21 cellular contexts compared by ENCODE assay signal in genomic region chr6:116190550-116190949, GRCh38.
DNase-seq lines count a peak whose midpoint lies in the region; ATAC-seq and TF ChIP-seq lines count a peak whose summit lies in the region.
"Had no signal": no experiment of that assay in that cellular context is flagged by ENCODE, and none has a peak within 500 bp of the region (broad histone marks: within the 10 kb centered on the region; RNA-seq: fewer than 3 reads in every experiment).

No MANE protein-coding gene starts in this region.

- no peak overlapping the region for H3K4me2 ChIP-seq in GM23248 (ENCODE audit: unreplicated experiment)

- WGBS in GM23248 (ENCODE audit: low coverage in 1 of 2, low lambda C conversion rate in 2 of 2, missing lambda C conversion rate in 2 of 2), 2 experiments: 19 to 20% methylated on average over 4 of the region's 4 CpGs

- no peaks in the 10 kb centered on the region for H4K20me1 ChIP-seq in GM23248 (ENCODE audit: insufficient read depth)

- no peaks in the 10 kb centered on the region for H3F3A ChIP-seq in GM23248 (ENCODE audit: insufficient read depth)

- H3K27me3 Mint-ChIP-seq in chondrocyte (ENCODE audit: low read depth): no peaks in the 10 kb centered on the region
- H3K27me3 Mint-ChIP-seq in activated T-helper 2 cell treated with anti-CD3 and anti-CD28 coated beads, Interferon-gamma antibody, Interleukin-2, Interleukin-4, amounts not matched to agents 10 μg/mL and 5 μg/mL and 100 μg/mL, durations not matched to agents 14 hours and 24 hours and 36 hours (ENCODE audit: low read depth): no peaks in the 10 kb centered on the region
- no peaks in the 10 kb centered on the region for H3K27me3 Mint-ChIP-seq in activated T-cell treated with anti-CD3 and anti-CD28 coated beads, Interleukin-2, amount 50 U/mL, for 24 hours
- H3K27me3 Mint-ChIP-seq: T-helper 17 cell had no signal

- DNase-seq in AG04449 (ENCODE audit: low read depth, low spot score) (peak; percentile 75), GM23248 (peak; percentile 55), chondrocyte (ENCODE audit: low spot score) (no peak), iris pigment epithelial cell (ENCODE audit: low read depth) (peak; percentile 96), anterior cingulate cortex (lab: John Stamatoyannopoulos, UW) (no peak)
- no peak for DNase-seq in activated T-helper 2 cell treated with anti-CD3 and anti-CD28 coated beads, Interferon-gamma antibody, Interleukin-2, Interleukin-4, amounts not matched to agents 10 μg/mL and 5 μg/mL and 100 μg/mL, durations not matched to agents 14 hours and 24 hours and 36 hours (ENCODE audit: low spot score)
- no peak for DNase-seq in activated T-cell treated with anti-CD3 and anti-CD28 coated beads, Interleukin-2, amount 50 U/mL, for 24 hours
- DNase-seq: activated naive CD4-positive, alpha-beta T cell treated with anti-CD3 and anti-CD28 coated beads, Interleukin-2, amount 50 U/mL, for 16 hours; DMS 273 treated with DMSO at 0.1 percent for 48 hours; mammary epithelial cell; MM.1S; NCI-H774; retina; RPMI8226; stimulated activated CD4-positive, alpha-beta T cell treated with anti-CD3 and anti-CD28 coated beads, Interleukin-2, amount 100 ng/mL, for 24 hours; T-helper 17 cell had no signal

- H3K27ac Mint-ChIP-seq in chondrocyte (ENCODE audit: unreplicated experiment): peak overlapping the region; percentile 49
- no peak overlapping the region for H3K27ac Mint-ChIP-seq in activated T-helper 2 cell treated with anti-CD3 and anti-CD28 coated beads, Interferon-gamma antibody, Interleukin-2, Interleukin-4, amounts not matched to agents 10 μg/mL and 5 μg/mL and 100 μg/mL, durations not matched to agents 14 hours and 24 hours and 36 hours
- no peak overlapping the region for H3K27ac Mint-ChIP-seq in activated T-cell treated with anti-CD3 and anti-CD28 coated beads, Interleukin-2, amount 50 U/mL, for 24 hours
- H3K27ac Mint-ChIP-seq: T-helper 17 cell had no signal

- H3K79me2 ChIP-seq in GM23248 (ENCODE audit: insufficient read depth): no peaks in the 10 kb centered on the region

- H3K9me3 ChIP-seq in GM23248 (ENCODE audit: low read depth): no peaks in the 10 kb centered on the region
- H3K9me3 ChIP-seq: thoracic aorta had no signal

- peaks cover 8% of the 10 kb centered on the region for H3K9me3 Mint-ChIP-seq in chondrocyte (ENCODE audit: low read depth)
- H3K9me3 Mint-ChIP-seq in activated T-helper 2 cell treated with anti-CD3 and anti-CD28 coated beads, Interferon-gamma antibody, Interleukin-2, Interleukin-4, amounts not matched to agents 10 μg/mL and 5 μg/mL and 100 μg/mL, durations not matched to agents 14 hours and 24 hours and 36 hours: no peaks in the 10 kb centered on the region
- no peaks in the 10 kb centered on the region for H3K9me3 Mint-ChIP-seq in activated T-cell treated with anti-CD3 and anti-CD28 coated beads, Interleukin-2, amount 50 U/mL, for 24 hours

- peaks cover 8% of the 10 kb centered on the region for H3K4me1 ChIP-seq in GM23248 (ENCODE audit: insufficient read depth)

- peaks cover 29% of the 10 kb centered on the region for H3K4me1 Mint-ChIP-seq in chondrocyte (ENCODE audit: low read depth)
- peaks cover under 1% of the 10 kb centered on the region for H3K4me1 Mint-ChIP-seq in activated T-helper 2 cell treated with anti-CD3 and anti-CD28 coated beads, Interferon-gamma antibody, Interleukin-2, Interleukin-4, amounts not matched to agents 10 μg/mL and 5 μg/mL and 100 μg/mL, durations not matched to agents 14 hours and 24 hours and 36 hours (ENCODE audit: low read depth)
- no peaks in the 10 kb centered on the region for H3K4me1 Mint-ChIP-seq in activated T-cell treated with anti-CD3 and anti-CD28 coated beads, Interleukin-2, amount 50 U/mL, for 24 hours (ENCODE audit: low read depth)

- H3K4me3 ChIP-seq in AG04449 (ENCODE audit: low read depth, low read length) (no peak overlapping the region), GM23248 (no peak overlapping the region)
- H3K4me3 ChIP-seq: thoracic aorta had no signal

- peaks cover 4% of the 10 kb centered on the region for H3K36me3 Mint-ChIP-seq in chondrocyte (ENCODE audit: low read depth)
- no peaks in the 10 kb centered on the region for H3K36me3 Mint-ChIP-seq in activated T-helper 2 cell treated with anti-CD3 and anti-CD28 coated beads, Interferon-gamma antibody, Interleukin-2, Interleukin-4, amounts not matched to agents 10 μg/mL and 5 μg/mL and 100 μg/mL, durations not matched to agents 14 hours and 24 hours and 36 hours (ENCODE audit: low read depth)
- H3K36me3 Mint-ChIP-seq in activated T-cell treated with anti-CD3 and anti-CD28 coated beads, Interleukin-2, amount 50 U/mL, for 24 hours (ENCODE audit: low read depth): peaks cover 17% of the 10 kb centered on the region

- CTCF ChIA-PET in AG04449 (lab: Yijun Ruan, JAX): interaction anchor here (1.8 kb wide), 1 partner anchor 27 kb away, joined by 8 read pairs; no protein-coding TSS in a partner anchor

- peak overlapping the region; percentile 10 for H3K4me3 Mint-ChIP-seq in chondrocyte (ENCODE audit: unreplicated experiment)
- no peak overlapping the region for H3K4me3 Mint-ChIP-seq in activated T-helper 2 cell treated with anti-CD3 and anti-CD28 coated beads, Interferon-gamma antibody, Interleukin-2, Interleukin-4, amounts not matched to agents 10 μg/mL and 5 μg/mL and 100 μg/mL, durations not matched to agents 14 hours and 24 hours and 36 hours (ENCODE audit: low read depth)
- H3K4me3 Mint-ChIP-seq in activated T-cell treated with anti-CD3 and anti-CD28 coated beads, Interleukin-2, amount 50 U/mL, for 24 hours: no peak overlapping the region
- H3K4me3 Mint-ChIP-seq: nephron, T-helper 17 cell had no signal

- no peak overlapping the region for H2AFZ ChIP-seq in GM23248

- H3K27me3 ChIP-seq in GM23248 (replicated peaks; ENCODE audit: insufficient read depth): no peaks in the 10 kb centered on the region

- intact Hi-C loops in activated T-helper 2 cell treated with anti-CD3 and anti-CD28 coated beads, Interferon-gamma antibody, Interleukin-2, Interleukin-4, amounts not matched to agents 10 μg/mL and 5 μg/mL and 100 μg/mL, durations not matched to agents 14 hours and 24 hours and 36 hours (cut with micrococcal nuclease): no loop called here

- in situ Hi-C loops in GM23248 (cut with MboI): no loop called here

- 0 out of 2 replicates have a peak, but pooled peaks cover 3% of the 10 kb centered on the region for H3K9me2 ChIP-seq in GM23248 (ENCODE audit: insufficient read depth)

- POLR2A ChIA-PET in AG04449 (lab: Yijun Ruan, JAX): no interaction called here

- ATAC-seq in GM21717 (IDR thresholded peaks at IDR 0.05; ENCODE audit: unreplicated experiment): no peak
- ATAC-seq: activated CD4-positive, CD25-positive, alpha-beta regulatory T cell treated with anti-CD3 and anti-CD28 coated beads, Interleukin-2, amount 50 U/mL, for 24 hours; T-helper 17 cell had no signal

- H3K36me3 ChIP-seq in GM23248 (ENCODE audit: low read depth): no peaks in the 10 kb centered on the region
- H3K36me3 ChIP-seq: thoracic aorta had no signal

- no peak overlapping the region for H3K9ac ChIP-seq in GM23248

- no peak for TF ChIP-seq CTCF in AG04449 (IDR thresholded peaks at IDR 0.05; ENCODE audit: insufficient read depth, low read length, missing control alignments)
- TF ChIP-seq CTCF in chondrocyte (IDR thresholded peaks at IDR 0.05): no peak

- H3K27ac ChIP-seq in GM23248: no peak overlapping the region
- H3K27ac ChIP-seq: epithelial cell of prostate, thoracic aorta had no signal

Comparison
In these comparisons a context has a peak if more than half of its experiments do, and no peak if none do; other contexts are left out.
1. DNase-seq: peak in AG04449 (single experiment), GM23248 (single experiment) and iris pigment epithelial cell (single experiment); none in chondrocyte (single experiment), anterior cingulate cortex (0 of 58), activated T-helper 2 cell treated with anti-CD3 and anti-CD28 coated beads, Interferon-gamma antibody, Interleukin-2, Interleukin-4, amounts not matched to agents 10 μg/mL and 5 μg/mL and 100 μg/mL, durations not matched to agents 14 hours and 24 hours and 36 hours (single experiment) and activated T-cell treated with anti-CD3 and anti-CD28 coated beads, Interleukin-2, amount 50 U/mL, for 24 hours (single experiment).